In genomic region chr15:78157203-78157602, GRCh38 we compare ENCODE assay signal across 1 cellular context.
TF ChIP-seq lines count a peak whose summit lies in the region.

No MANE protein-coding gene starts in this region.

TF ChIP-seq in WTC11, 78 proteins besides CTCF, POLR2A, EP300 and RAD21 (continued from another document):
- TF ChIP-seq FOXP4 (CRISPR knock-in tag; IDR thresholded peaks at IDR 0.05) (no peak), SMAD4 (CRISPR knock-in tag; IDR thresholded peaks at IDR 0.05) (no peak), HMGA2 (CRISPR knock-in tag; IDR thresholded peaks at IDR 0.05) (no peak), TP53 (CRISPR knock-in tag; IDR thresholded peaks at IDR 0.05) (no peak), ZMAT4 (CRISPR knock-in tag; IDR thresholded peaks at IDR 0.05) (no peak), ZNF425 (CRISPR knock-in tag; conservative IDR thresholded peaks at IDR 0.05) (no peak), JAZF1 (CRISPR knock-in tag; IDR thresholded peaks at IDR 0.05) (no peak), CREB1 (CRISPR knock-in tag; IDR thresholded peaks at IDR 0.05) (no peak)
- TF ChIP-seq, protein P1, sequence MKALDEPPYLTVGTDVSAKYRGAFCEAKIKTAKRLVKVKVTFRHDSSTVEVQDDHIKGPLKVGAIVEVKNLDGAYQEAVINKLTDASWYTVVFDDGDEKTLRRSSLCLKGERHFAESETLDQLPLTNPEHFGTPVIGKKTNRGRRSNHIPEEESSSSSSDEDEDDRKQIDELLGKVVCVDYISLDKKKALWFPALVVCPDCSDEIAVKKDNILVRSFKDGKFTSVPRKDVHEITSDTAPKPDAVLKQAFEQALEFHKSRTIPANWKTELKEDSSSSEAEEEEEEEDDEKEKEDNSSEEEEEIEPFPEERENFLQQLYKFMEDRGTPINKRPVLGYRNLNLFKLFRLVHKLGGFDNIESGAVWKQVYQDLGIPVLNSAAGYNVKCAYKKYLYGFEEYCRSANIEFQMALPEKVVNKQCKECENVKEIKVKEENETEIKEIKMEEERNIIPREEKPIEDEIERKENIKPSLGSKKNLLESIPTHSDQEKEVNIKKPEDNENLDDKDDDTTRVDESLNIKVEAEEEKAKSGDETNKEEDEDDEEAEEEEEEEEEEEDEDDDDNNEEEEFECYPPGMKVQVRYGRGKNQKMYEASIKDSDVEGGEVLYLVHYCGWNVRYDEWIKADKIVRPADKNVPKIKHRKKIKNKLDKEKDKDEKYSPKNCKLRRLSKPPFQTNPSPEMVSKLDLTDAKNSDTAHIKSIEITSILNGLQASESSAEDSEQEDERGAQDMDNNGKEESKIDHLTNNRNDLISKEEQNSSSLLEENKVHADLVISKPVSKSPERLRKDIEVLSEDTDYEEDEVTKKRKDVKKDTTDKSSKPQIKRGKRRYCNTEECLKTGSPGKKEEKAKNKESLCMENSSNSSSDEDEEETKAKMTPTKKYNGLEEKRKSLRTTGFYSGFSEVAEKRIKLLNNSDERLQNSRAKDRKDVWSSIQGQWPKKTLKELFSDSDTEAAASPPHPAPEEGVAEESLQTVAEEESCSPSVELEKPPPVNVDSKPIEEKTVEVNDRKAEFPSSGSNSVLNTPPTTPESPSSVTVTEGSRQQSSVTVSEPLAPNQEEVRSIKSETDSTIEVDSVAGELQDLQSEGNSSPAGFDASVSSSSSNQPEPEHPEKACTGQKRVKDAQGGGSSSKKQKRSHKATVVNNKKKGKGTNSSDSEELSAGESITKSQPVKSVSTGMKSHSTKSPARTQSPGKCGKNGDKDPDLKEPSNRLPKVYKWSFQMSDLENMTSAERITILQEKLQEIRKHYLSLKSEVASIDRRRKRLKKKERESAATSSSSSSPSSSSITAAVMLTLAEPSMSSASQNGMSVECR (CRISPR knock-in tag; IDR thresholded peaks at IDR 0.05; ENCODE audit: borderline replicate concordance), result no peak
